In the genomic region with DNA sequence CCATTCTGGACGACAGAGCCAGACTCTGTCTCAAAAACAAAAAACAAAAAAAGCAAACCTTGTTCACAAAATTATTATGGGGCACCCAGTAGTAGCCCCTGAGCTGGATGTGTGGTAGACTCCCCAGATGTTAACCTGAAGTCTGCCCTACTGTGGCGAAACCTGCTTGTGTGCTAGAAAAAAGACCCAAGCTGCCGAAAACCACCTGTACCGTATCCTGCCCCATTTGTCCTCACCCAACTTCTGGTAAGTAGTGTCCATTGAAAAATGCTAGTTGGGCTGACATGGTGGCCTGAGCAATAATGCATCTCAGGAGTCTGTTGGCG, we compare ENCODE assay signal across 11 cellular contexts. TPM values are rescaled to one million over a fixed set of nuclear protein-coding genes. Genes with fewer than 3 reads are reported as not detected.
A peak's percentile ranks its signal among the peaks of the same experiment; 100 is the strongest.
DNase-seq lines count a peak whose midpoint lies in the region; ATAC-seq lines count a peak whose summit lies in the region.
"Had no signal": no experiment of that assay in that cellular context is flagged by ENCODE, and none has a peak within 500 bp of the region (broad histone marks: within the 10 kb centered on the region; RNA-seq: fewer than 3 reads in every experiment).

No MANE protein-coding gene starts in this region.

- H3K27me3 Mint-ChIP-seq in activated CD4-positive, alpha-beta T cell treated with anti-CD3 and anti-CD28 coated beads, Interleukin-2, amount 10 ng/mL, durations not matched to agents 7 days and 5 days = no peaks in the 10 kb centered on the region
- H3K27me3 Mint-ChIP-seq in activated CD4-positive, alpha-beta memory T cell treated with anti-CD3 and anti-CD28 coated beads for 36 hours = peaks cover 16% of the 10 kb centered on the region

- H3K27ac ChIP-seq in thymus (ENCODE audit: low read depth) = peak overlapping the region; percentile 98

- peaks cover 56% of the 10 kb centered on the region for H3K36me3 Mint-ChIP-seq in activated CD4-positive, alpha-beta T cell treated with anti-CD3 and anti-CD28 coated beads, Interleukin-2, amount 10 ng/mL, durations not matched to agents 7 days and 5 days (ENCODE audit: low read depth)
- peaks cover 47% of the 10 kb centered on the region for H3K36me3 Mint-ChIP-seq in activated CD4-positive, alpha-beta memory T cell treated with anti-CD3 and anti-CD28 coated beads for 36 hours

- POLR2A ChIA-PET in activated CD4-positive, alpha-beta T cell treated with anti-CD3 and anti-CD28 coated beads, Interleukin-2, amount 10 ng/mL, durations not matched to agents 7 days and 5 days (lab: Charles Lee) = interaction anchor here (0.7 to 1.2 kb wide), 2 partner anchors 19 to 99 kb away, joined by 4 to 23 read pairs; partner anchors contain the start of gene SOCS1
- POLR2A ChIA-PET in activated CD4-positive, alpha-beta memory T cell treated with anti-CD3 and anti-CD28 coated beads for 36 hours (lab: Charles Lee) = interaction anchor here (0.6 to 3.5 kb wide), 16 partner anchors 8 to 390 kb away, joined by 3 to 47 read pairs (median 4); partner anchors contain the start of gene SOCS1

- intact Hi-C loops in activated CD4-positive, alpha-beta memory T cell treated with anti-CD3 and anti-CD28 coated beads for 36 hours (cut with micrococcal nuclease) = loop anchor here (1.0 to 2.0 kb wide), 6 partner anchors 9 to 260 kb away; partner anchors contain the start of gene RMI2
- intact Hi-C loops in left ventricle myocardium superior (cut with micrococcal nuclease) = loop anchor here (10.0 kb wide), 1 partner anchor 380 kb away; no protein-coding TSS in a partner anchor

- H3K27ac Mint-ChIP-seq in activated CD4-positive, alpha-beta T cell treated with anti-CD3 and anti-CD28 coated beads, Interleukin-2, amount 10 ng/mL, durations not matched to agents 7 days and 5 days = peak overlapping the region; percentile 95
- H3K27ac Mint-ChIP-seq in activated CD4-positive, alpha-beta memory T cell treated with anti-CD3 and anti-CD28 coated beads for 36 hours = peak overlapping the region; percentile 98

- H3K36me3 ChIP-seq in thymus (ENCODE audit: control insufficient read depth, insufficient read depth) = no peaks in the 10 kb centered on the region

- peak overlapping the region; percentile 69 for H3K4me3 Mint-ChIP-seq in activated CD4-positive, alpha-beta T cell treated with anti-CD3 and anti-CD28 coated beads, Interleukin-2, amount 10 ng/mL, durations not matched to agents 7 days and 5 days
- peak overlapping the region; percentile 67 for H3K4me3 Mint-ChIP-seq in activated CD4-positive, alpha-beta memory T cell treated with anti-CD3 and anti-CD28 coated beads for 36 hours

- CTCF ChIA-PET in activated CD4-positive, alpha-beta T cell treated with anti-CD3 and anti-CD28 coated beads, Interleukin-2, amount 10 ng/mL, durations not matched to agents 7 days and 5 days (lab: Charles Lee) = interaction anchor here (0.7 to 8.1 kb wide), 10 partner anchors 11 to 391 kb away, joined by 3 to 61 read pairs (median 4); partner anchors contain the start of gene SOCS1
- CTCF ChIA-PET in activated CD4-positive, alpha-beta memory T cell treated with anti-CD3 and anti-CD28 coated beads for 36 hours (lab: Charles Lee) = interaction anchor here (0.7 to 5.1 kb wide), 16 partner anchors 18 to 396 kb away, joined by 3 to 59 read pairs (median 5); partner anchors contain the start of gene SOCS1

- H3K9me3 ChIP-seq in thymus (ENCODE audit: control insufficient read depth) = peaks cover 1% of the 10 kb centered on the region

- peak overlapping the region; percentile 37 for H3K4me3 ChIP-seq in thymus (ENCODE audit: low read length)

- 25% methylated on average over 5 of the region's 5 CpGs for WGBS in thymus

- no peaks in the 10 kb centered on the region for H3K27me3 ChIP-seq in thymus (ENCODE audit: control insufficient read depth, insufficient read depth)

- peaks cover 30% of the 10 kb centered on the region for H3K4me1 ChIP-seq in thymus (ENCODE audit: control insufficient read depth, insufficient read depth, low read length)

- peak; percentile 8 for ATAC-seq in HG02970 (IDR thresholded peaks at IDR 0.05; ENCODE audit: low FRiP score, unreplicated experiment)
- ATAC-seq in left ventricle myocardium superior = no peak

- DNase-seq in activated CD4-positive, alpha-beta T cell treated with anti-CD3 and anti-CD28 coated beads, Interleukin-2, amount 10 ng/mL, durations not matched to agents 7 days and 5 days = no peak
- DNase-seq in activated CD4-positive, alpha-beta T cell treated with anti-CD3 and anti-CD28 coated beads for 1 hour = no peak
- no peak for DNase-seq in activated CD4-positive, alpha-beta memory T cell treated with anti-CD3 and anti-CD28 coated beads for 36 hours
- no peak for DNase-seq in NCI-H1092 (lab: John Stamatoyannopoulos, UW)
- no peak for DNase-seq in left ventricle myocardium superior
- no peak for DNase-seq in DMS153 treated with DMSO at 0.1 percent for 48 hours (lab: John Stamatoyannopoulos, UW; ENCODE audit: unreplicated experiment)
- DNase-seq: aorta, glutamatergic neuron, Right ventricle myocardium superior had no signal

- peaks cover 91% of the 10 kb centered on the region for H3K4me1 Mint-ChIP-seq in activated CD4-positive, alpha-beta T cell treated with anti-CD3 and anti-CD28 coated beads, Interleukin-2, amount 10 ng/mL, durations not matched to agents 7 days and 5 days
- H3K4me1 Mint-ChIP-seq in activated CD4-positive, alpha-beta memory T cell treated with anti-CD3 and anti-CD28 coated beads for 36 hours (ENCODE audit: low read depth) = peaks cover 62% of the 10 kb centered on the region

- peaks cover 3% of the 10 kb centered on the region for H3K9me3 Mint-ChIP-seq in activated CD4-positive, alpha-beta T cell treated with anti-CD3 and anti-CD28 coated beads, Interleukin-2, amount 10 ng/mL, durations not matched to agents 7 days and 5 days
- peaks cover 6% of the 10 kb centered on the region for H3K9me3 Mint-ChIP-seq in activated CD4-positive, alpha-beta memory T cell treated with anti-CD3 and anti-CD28 coated beads for 36 hours

RNA-seq across cellular contexts. Expression of gene RMI2, which starts 9.1 kb away (rescaled TPM):
- total RNA-seq in activated CD4-positive, alpha-beta T cell treated with anti-CD3 and anti-CD28 coated beads, Interleukin-2, amount 10 ng/mL, durations not matched to agents 7 days and 5 days = 10 to 100 TPM; 53.5 to 55.1 TPM
- 10 to 100 TPM; 68.9 to 69.9 TPM for total RNA-seq in activated CD4-positive, alpha-beta memory T cell treated with anti-CD3 and anti-CD28 coated beads for 36 hours
- 15.6 TPM for polyA plus RNA-seq in thymus
- total RNA-seq in left ventricle myocardium superior = 0.45 TPM

Comparison
In these comparisons a context has a peak if more than half of its experiments do, and no peak if none do; other contexts are left out.
1. RNA of gene RMI2, which starts 9.1 kb away (total RNA-seq): 68.9 to 69.9 TPM in activated CD4-positive, alpha-beta memory T cell treated with anti-CD3 and anti-CD28 coated beads for 36 hours and 53.5 to 55.1 TPM in activated CD4-positive, alpha-beta T cell treated with anti-CD3 and anti-CD28 coated beads, Interleukin-2, amount 10 ng/mL, durations not matched to agents 7 days and 5 days; 0.45 TPM in left ventricle myocardium superior (single experiment); every median in the first group is over 10 times any median in the second.